8 cellular contexts compared by ENCODE assay signal in genomic region chr5:139574641-139575312, GRCh38. TPM values are rescaled to one million over a fixed set of nuclear protein-coding genes. Genes with fewer than 3 reads are reported as not detected.
DNase-seq lines count a peak whose midpoint lies in the region; ATAC-seq, FAIRE-seq and TF ChIP-seq lines count a peak whose summit lies in the region.

No MANE protein-coding gene starts in this region.

- CTCF ChIA-PET in RWPE1 (lab: Yijun Ruan, JAX) = interaction anchor here (0.6 to 1.6 kb wide), 12 partner anchors 9 to 1147 kb away, joined by 3 to 12 read pairs (median 3); no protein-coding TSS in a partner anchor

- no peaks in the 10 kb centered on the region for H3K9me3 ChIP-seq in neural cell (ENCODE audit: low read length)
- no peaks in the 10 kb centered on the region for H3K9me3 ChIP-seq in neuronal stem cell (replicated peaks in 1 of 2; ENCODE audit: control insufficient read depth in 2 of 2, insufficient read depth in 1 of 2, low read depth in 1 of 2, low read length in 2 of 2)

- POLR2A ChIA-PET in RWPE1 (lab: Yijun Ruan, JAX; ENCODE audit: low non-redundant PET) = interaction anchor here (0.6 kb wide), 1 partner anchor 41 kb away, joined by 7 read pairs; no protein-coding TSS in a partner anchor

- H3K4me2 ChIP-seq in neural cell (ENCODE audit: low read length) (no peak overlapping the region), neuronal stem cell (ENCODE audit: insufficient read depth, low read length, poor library complexity, severe bottlenecking) (no peak overlapping the region)

- H2AK5ac ChIP-seq in neuronal stem cell (ENCODE audit: low read depth, low read length) = no peak overlapping the region

- H3K9ac ChIP-seq in neural cell (ENCODE audit: low read length) (no peak overlapping the region), neuronal stem cell (ENCODE audit: low read depth, low read length, poor library complexity) (no peak overlapping the region)

- H2AFZ ChIP-seq in neural cell (ENCODE audit: low read depth, low read length) (no peak overlapping the region), neuronal stem cell (ENCODE audit: low read length) (no peak overlapping the region)

- peaks cover 0 to 2% of the 10 kb centered on the region in 2 donors for H3K4me1 ChIP-seq in neuronal stem cell (ENCODE audit: control insufficient read depth in 2 of 2, insufficient read depth in 1 of 2, low read depth in 1 of 2, low read length in 2 of 2)

- no peak for DNase-seq in GM19239 (ENCODE audit: insufficient read length, low spot score)
- no peak for DNase-seq in RWPE1 (ENCODE audit: low spot score)
- DNase-seq in epithelial cell of proximal tubule (ENCODE audit: low read depth) = no peak
- DNase-seq in neuronal stem cell (ENCODE audit: low spot score) = no peak
- no peak for DNase-seq in anterior cingulate cortex (lab: John Stamatoyannopoulos, UW)

- H3K23ac ChIP-seq in neuronal stem cell (ENCODE audit: low read depth, low read length, poor library complexity) = no peak overlapping the region

- H3K27ac ChIP-seq in C4-2B = no peak overlapping the region
- no peak overlapping the region for H3K27ac ChIP-seq in RWPE1
- no peak overlapping the region for H3K27ac ChIP-seq in neural cell (ENCODE audit: low read length)
- H3K27ac ChIP-seq in neuronal stem cell (replicated peaks; ENCODE audit: low read length) = no peak overlapping the region

- H3K4me3 ChIP-seq in epithelial cell of proximal tubule (ENCODE audit: low read depth, low read length) (no peak overlapping the region), neural cell (ENCODE audit: low read length) (no peak overlapping the region), neuronal stem cell (ENCODE audit: low read length in 2 of 2) (no peak overlapping the region)

- H3K36me3 ChIP-seq in neural cell (ENCODE audit: insufficient read depth, low read length) = no peaks in the 10 kb centered on the region
- H3K36me3 ChIP-seq in neuronal stem cell (replicated peaks in 1 of 2; ENCODE audit: control insufficient read depth in 2 of 2, insufficient read depth in 2 of 2, low read length in 2 of 2) = peaks cover 5 to 58% of the 10 kb centered on the region in 2 donors

- TF ChIP-seq CTCF in C4-2B (conservative IDR thresholded peaks at IDR 0.05) = peak; percentile 80
- TF ChIP-seq CTCF in RWPE1 (conservative IDR thresholded peaks at IDR 0.05; ENCODE audit: low read depth) = peak; percentile 67
- TF ChIP-seq CTCF in epithelial cell of proximal tubule (conservative IDR thresholded peaks at IDR 0.05; ENCODE audit: low read depth, low read length) = peak; percentile 77
- peak; percentile 47 for TF ChIP-seq CTCF in neural cell (IDR thresholded peaks at IDR 0.05; ENCODE audit: poor library complexity, severe bottlenecking)

- no peak overlapping the region for H2BK5ac ChIP-seq in neuronal stem cell (ENCODE audit: low read length)

- peaks cover 8% of the 10 kb centered on the region for H4K20me1 ChIP-seq in neural cell (ENCODE audit: insufficient read depth)

- no peak for TF ChIP-seq EP300 in neural cell (conservative IDR thresholded peaks at IDR 0.05; ENCODE audit: poor library complexity, severe bottlenecking)

- no peak for ATAC-seq in HG02610 (IDR thresholded peaks at IDR 0.05; ENCODE audit: unreplicated experiment)

- no peaks in the 10 kb centered on the region for H3K9me2 ChIP-seq in neural cell (ENCODE audit: insufficient read depth, low read length)

- H2BK12ac ChIP-seq in neuronal stem cell (ENCODE audit: low read length) = no peak overlapping the region

- peak; percentile 79 for FAIRE-seq in GM19239 (lab: Jason Lieb, UNC)

- H2BK15ac ChIP-seq in neuronal stem cell (ENCODE audit: low read length) = no peak overlapping the region

- H4K8ac ChIP-seq in neuronal stem cell (ENCODE audit: low read depth, low read length) = no peak overlapping the region

- H3K4ac ChIP-seq in neuronal stem cell (ENCODE audit: low read length) = no peak overlapping the region

- no CpG with 5 or more reads among the region's 4 CpGs for WGBS in neuronal stem cell (ENCODE audit: extremely low coverage in 2 of 2, insufficient read length in 2 of 2, insufficient replicate concordance in 1 of 2), 2 donors

- no peak overlapping the region for H3K18ac ChIP-seq in neuronal stem cell (ENCODE audit: low read length)

- peaks cover 86% of the 10 kb centered on the region for H3K79me2 ChIP-seq in neural cell (replicated peaks; ENCODE audit: insufficient read depth, low read length)

- no peak overlapping the region for H3K14ac ChIP-seq in neuronal stem cell (ENCODE audit: low read length)

- peaks cover 2% of the 10 kb centered on the region for H3K79me1 ChIP-seq in neuronal stem cell (ENCODE audit: low read depth, low read length)

- H3K27me3 ChIP-seq in neural cell (ENCODE audit: insufficient read depth, low read depth, low read length) (no peaks in the 10 kb centered on the region), neuronal stem cell (ENCODE audit: control insufficient read depth in 3 of 3, insufficient read depth in 3 of 3, low read depth in 1 of 3, low read length in 3 of 3) (no peaks in the 10 kb centered on the region)

- H3F3A ChIP-seq in neural cell (ENCODE audit: insufficient read depth, low read length, poor library complexity, severe bottlenecking) = no peaks in the 10 kb centered on the region

- no peak overlapping the region for H4K91ac ChIP-seq in neuronal stem cell (ENCODE audit: low read depth, low read length, poor library complexity)

- no peak overlapping the region for H2BK120ac ChIP-seq in neuronal stem cell (ENCODE audit: low read depth, low read length)

- peak; percentile 27 for TF ChIP-seq RAD21 in neural cell (conservative IDR thresholded peaks at IDR 0.05)

TF ChIP-seq in neural cell, 6 proteins besides CTCF, POLR2A, EP300 and RAD21:
- peak; percentile 26 for TF ChIP-seq SMC3 (conservative IDR thresholded peaks at IDR 0.05; ENCODE audit: poor library complexity)
- no peak for TF ChIP-seq MXI1 (conservative IDR thresholded peaks at IDR 0.05; ENCODE audit: poor library complexity, severe bottlenecking)
- TF ChIP-seq REST (IDR thresholded peaks at IDR 0.05; ENCODE audit: borderline replicate concordance) = no peak

RNA-seq across cellular contexts. Expression of gene UBE2D2, which starts 13.6 kb away (rescaled TPM):
- total RNA-seq in epithelial cell of proximal tubule = 159 and 205 TPM in 2 replicates
- 110 and 118 TPM in 2 replicates for polyA plus RNA-seq in neural cell
- polyA minus RNA-seq in neural cell = 91.0 and 99.3 TPM in 2 replicates
- polyA plus RNA-seq in neuronal stem cell (2013, experiment 1 of 2) = 106 TPM
- 101 TPM for polyA plus RNA-seq in neuronal stem cell (2013, experiment 2 of 2)
